27 cellular contexts compared by ENCODE assay signal in genomic region chr14:83905157-83905556, GRCh38.
"Had no signal": no experiment of that assay in that cellular context is flagged by ENCODE, and none has a peak within 500 bp of the region (broad histone marks: within the 10 kb centered on the region; RNA-seq: fewer than 3 reads in every experiment).

No MANE protein-coding gene starts in this region.

- ATAC-seq: stimulated activated effector memory CD8-positive, alpha-beta T cell treated with anti-CD3 and anti-CD28 coated beads, Interleukin-12 subunit alpha, Interleukin-12 subunit beta, amount 100 ng/mL, for 72 hours; stimulated activated memory B cell treated with anti-CD40 and anti-IgM and Interleukin-4, amounts not matched to agents 10 μg/mL and 1 μg/mL and 100 μg/mL, for 72 hours; stimulated activated naive B cell treated with anti-CD40 and anti-IgM and Interleukin-4, amounts not matched to agents 10 μg/mL and 1 μg/mL and 100 μg/mL, for 72 hours; stimulated activated naive CD8-positive, alpha-beta T cell treated with anti-CD3 and anti-CD28 coated beads, Interleukin-15, amount 100 ng/mL, for 72 hours; stimulated activated naive CD8-positive, alpha-beta T cell treated with anti-CD3 and anti-CD28 coated beads, Interleukin-15, Interleukin-2, amounts not matched to agents 100 U/mL and 50 U/mL, for 24 hours; upper lobe of right lung had no signal

- H3K36me3 ChIP-seq: stomach, suprapubic skin, thoracic aorta, thyroid gland, tibial artery, tibial nerve, transverse colon, upper lobe of left lung, upper lobe of right lung, uterus, vagina had no signal

- H3K4me3 ChIP-seq: stomach, suprapubic skin, testis, thoracic aorta, thyroid gland, tibial artery, tibial nerve, transverse colon, upper lobe of left lung, upper lobe of right lung, uterus, vagina had no signal

- H3K27me3 ChIP-seq: stomach, suprapubic skin, testis, thyroid gland, tibial artery, tibial nerve, transverse colon, upper lobe of left lung, upper lobe of right lung, uterus, vagina had no signal

- FAIRE-seq: urothelium cell line had no signal

- H3K4me1 ChIP-seq: stomach, suprapubic skin, testis, thyroid gland, tibial artery, transverse colon, upper lobe of left lung, upper lobe of right lung, uterus, vagina had no signal

- DNase-seq: stimulated activated CD4-positive, alpha-beta T cell treated with anti-CD3 and anti-CD28 coated beads, Interleukin-2, amount 100 ng/mL, for 48 hours; stimulated activated CD4-positive, alpha-beta T cell treated with anti-CD3 and anti-CD28 coated beads, Interleukin-4, amount 100 ng/mL, for 1 hour; stimulated activated CD4-positive, alpha-beta T cell treated with anti-CD3 and anti-CD28 coated beads, Interleukin-4, amount 100 ng/mL, for 24 hours; stimulated activated CD4-positive, alpha-beta T cell treated with anti-CD3 and anti-CD28 coated beads, Interleukin-4, amount 100 ng/mL, for 4 hours; stimulated activated CD8-positive, alpha-beta memory T cell treated with anti-CD3 and anti-CD28 coated beads, Interleukin-4, amount 100 ng/mL, for 48 hours; stimulated activated naive B cell treated with anti-CD40 and anti-IgM and Interleukin-4, amounts not matched to agents 10 μg/mL and 1 μg/mL and 100 μg/mL, for 72 hours; stimulated activated naive CD4-positive, alpha-beta T cell; stimulated activated naive CD4-positive, alpha-beta T cell treated with Interleukin-2 at 50 U/mL for 16 hours; stimulated activated naive CD8-positive, alpha-beta T cell treated with anti-CD3 and anti-CD28 coated beads, Interleukin-15, amount 100 ng/mL, for 72 hours; stimulated activated naive CD8-positive, alpha-beta T cell treated with anti-CD3 and anti-CD28 coated beads, Interleukin-15, Interleukin-2, amounts not matched to agents 100 U/mL and 50 U/mL, for 24 hours; stomach; substantia nigra; testis; thyroid gland; tibial artery; transverse colon; trophoblast cell; upper lobe of left lung; upper lobe of right lung; uterus had no signal

- H3K27ac ChIP-seq: stomach, suprapubic skin, testis, thoracic aorta, thyroid gland, tibial artery, tibial nerve, transverse colon, upper lobe of left lung, upper lobe of right lung, uterus, vagina had no signal

- H3K9me3 ChIP-seq: stomach, suprapubic skin, testis, thoracic aorta, thyroid gland, tibial artery, tibial nerve, transverse colon, upper lobe of left lung, upper lobe of right lung, uterus, vagina had no signal
